Comparison of ENCODE assay signal across 8 cellular contexts in the genomic region with DNA sequence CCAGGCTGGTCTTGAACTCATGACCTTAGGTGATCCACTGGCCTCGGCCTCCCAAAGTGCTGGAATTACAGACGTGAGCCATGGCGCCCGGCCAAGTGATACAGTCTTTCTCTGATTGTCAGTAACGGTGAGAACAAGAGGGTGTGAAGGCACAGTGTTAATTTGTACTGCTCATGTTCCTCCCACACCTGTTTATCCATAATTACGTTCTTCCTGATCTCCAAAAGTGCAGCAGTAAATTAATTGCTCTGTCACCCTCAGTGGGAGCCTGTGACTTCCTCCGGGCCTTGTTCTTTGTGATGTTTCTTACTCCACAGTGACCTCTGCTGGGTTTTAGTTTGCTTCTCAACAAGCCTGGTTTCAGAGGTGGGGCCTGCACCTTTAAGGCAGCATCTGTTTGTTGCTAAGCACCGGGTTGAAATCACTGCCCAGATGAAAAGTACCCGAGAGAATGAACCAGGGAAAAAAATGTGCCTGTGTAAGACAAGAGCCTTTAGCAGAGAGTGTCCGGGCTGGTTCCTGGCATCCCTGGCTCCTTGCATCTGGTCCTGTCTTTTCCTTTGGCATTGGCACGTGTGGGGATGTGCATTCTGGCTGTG.
DNase-seq lines count a peak whose midpoint lies in the region; ATAC-seq lines count a peak whose summit lies in the region.

No MANE protein-coding gene starts in this region.

- no peaks in the 10 kb centered on the region for H3K27me3 Mint-ChIP-seq in activated naive CD4-positive, alpha-beta T cell treated with anti-CD3 and anti-CD28 coated beads, Interleukin-2, amount 50 U/mL, for 24 hours

- DNase-seq in 8988T, result peak; percentile 56
- DNase-seq in NCI-H1092 (lab: John Stamatoyannopoulos, UW), result peak; percentile 70
- peak; percentile 85 for DNase-seq in SK-MEL-5 (ENCODE audit: low read depth, low spot score)
- peak; percentile 19 to 88 (median 66) for DNase-seq in head of caudate nucleus
- DNase-seq in putamen (ENCODE audit: low spot score), result peak; percentile 77

- intact Hi-C loops in head of caudate nucleus (cut with DNase I), result loop anchor here (5.0 to 10.0 kb wide), 4 partner anchors 73 to 310 kb away; a partner anchor contains a TSS

- no peaks in the 10 kb centered on the region for H3K9me3 Mint-ChIP-seq in activated naive CD4-positive, alpha-beta T cell treated with anti-CD3 and anti-CD28 coated beads, Interleukin-2, amount 50 U/mL, for 24 hours

- no peak overlapping the region for H3K4me3 Mint-ChIP-seq in activated naive CD4-positive, alpha-beta T cell treated with anti-CD3 and anti-CD28 coated beads, Interleukin-2, amount 50 U/mL, for 24 hours

- H3K4me1 Mint-ChIP-seq in activated naive CD4-positive, alpha-beta T cell treated with anti-CD3 and anti-CD28 coated beads, Interleukin-2, amount 50 U/mL, for 24 hours, result peaks cover 43% of the 10 kb centered on the region

- peak; percentile 32 for ATAC-seq in GM18499 (IDR thresholded peaks at IDR 0.05; ENCODE audit: insufficient read depth, unreplicated experiment)
- ATAC-seq in HG02840 (IDR thresholded peaks at IDR 0.05; ENCODE audit: low FRiP score, unreplicated experiment), result peak; percentile 43

- peak overlapping the region; percentile 96 for H3K27ac Mint-ChIP-seq in activated naive CD4-positive, alpha-beta T cell treated with anti-CD3 and anti-CD28 coated beads, Interleukin-2, amount 50 U/mL, for 24 hours

- peaks cover 2% of the 10 kb centered on the region for H3K36me3 Mint-ChIP-seq in activated naive CD4-positive, alpha-beta T cell treated with anti-CD3 and anti-CD28 coated beads, Interleukin-2, amount 50 U/mL, for 24 hours

- in situ Hi-C loops in SK-MEL-5 (cut with HindIII; ENCODE audit: low pct_unique_long_range_greater_than_20kb, low sequenced_read_pairs), result no loop called here

Comparison
In these comparisons a context has a peak if more than half of its experiments do, and no peak if none do; other contexts are left out.
1. Peak in every context shown above with its lines: DNase-seq and ATAC-seq.